ENCODE assay signal across 7 cellular contexts in genomic region chr11:89503422-89503821, GRCh38.
"Had no signal": no experiment of that assay in that cellular context is flagged by ENCODE, and none has a peak within 500 bp of the region (broad histone marks: within the 10 kb centered on the region; RNA-seq: fewer than 3 reads in every experiment).

No MANE protein-coding gene starts in this region.

- H3K27ac Mint-ChIP-seq: GM23338, H9, HFFc6 had no signal

- H3K9me3 Mint-ChIP-seq: GM23338, H9, HFFc6 had no signal

- DNase-seq: GM23248, GOT3, H7, H9, HCEC 1CT, HFFc6 had no signal

- H3K4me3 Mint-ChIP-seq: GM23338, H9, HFFc6 had no signal
